Comparison of ENCODE assay signal across 14 cellular contexts in the genomic region with DNA sequence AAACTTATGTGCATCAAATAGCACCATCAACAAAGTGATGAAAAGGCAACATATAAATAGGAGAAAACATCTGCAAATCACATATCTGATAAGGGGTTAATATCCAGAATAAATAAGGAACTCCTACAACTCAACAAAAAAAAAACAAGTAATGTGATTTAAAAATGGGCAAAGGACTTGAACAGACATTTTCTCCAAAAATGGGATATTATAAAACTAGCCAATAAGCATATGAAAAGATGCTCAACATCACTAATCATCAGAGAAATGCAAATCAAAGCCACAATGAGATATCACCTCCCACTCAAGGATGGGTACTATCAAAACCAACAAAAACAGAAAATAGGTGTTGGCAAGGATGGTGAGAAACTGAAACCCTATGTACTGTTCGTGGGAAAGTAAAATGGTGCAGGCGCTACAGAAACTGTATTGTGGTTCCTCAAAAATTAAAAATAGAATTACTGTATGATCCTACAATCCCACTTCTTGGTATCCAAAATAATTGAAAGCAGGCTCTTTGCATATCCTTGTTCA. TPM values are rescaled to one million over a fixed set of nuclear protein-coding genes. Genes with fewer than 3 reads are reported as not detected.
DNase-seq lines count a peak whose midpoint lies in the region; ATAC-seq and TF ChIP-seq lines count a peak whose summit lies in the region.
"Had no signal": no experiment of that assay in that cellular context is flagged by ENCODE, and none has a peak within 500 bp of the region (broad histone marks: within the 10 kb centered on the region; RNA-seq: fewer than 3 reads in every experiment).

No MANE protein-coding gene starts in this region.

- peaks cover 41% of the 10 kb centered on the region for H3K4me1 ChIP-seq in OCI-LY7 (ENCODE audit: insufficient read depth, low read length, poor library complexity, severe bottlenecking)
- peaks cover 13 to 62% of the 10 kb centered on the region in 2 donors for H3K4me1 ChIP-seq in left lung

- H3K27ac Mint-ChIP-seq in stimulated activated naive CD8-positive, alpha-beta T cell treated with anti-CD3 and anti-CD28 coated beads, Interleukin-15, Interleukin-2, amounts not matched to agents 100 ng/mL and 50 ng/mL, for 24 hours, result peak overlapping the region; percentile 72
- H3K27ac Mint-ChIP-seq in central memory CD8-positive, alpha-beta T cell (ENCODE audit: low read depth), result peak overlapping the region; percentile 83
- H3K27ac Mint-ChIP-seq in type B pancreatic cell, result no peak overlapping the region

- BruUV-seq in OCI-LY7 (replicated peaks; lab: Mats Ljungman, UMichigan), result no TSS peak

- H3K27me3 Mint-ChIP-seq in stimulated activated naive CD8-positive, alpha-beta T cell treated with anti-CD3 and anti-CD28 coated beads, Interleukin-15, Interleukin-2, amounts not matched to agents 100 ng/mL and 50 ng/mL, for 24 hours, result no peaks in the 10 kb centered on the region
- H3K27me3 Mint-ChIP-seq in central memory CD8-positive, alpha-beta T cell, result no peaks in the 10 kb centered on the region
- no peaks in the 10 kb centered on the region for H3K27me3 Mint-ChIP-seq in type B pancreatic cell

- peaks cover 24% of the 10 kb centered on the region for H4K20me1 ChIP-seq in OCI-LY7 (ENCODE audit: insufficient read depth, low read length)

- TF ChIP-seq CTCF in OCI-LY7 (conservative IDR thresholded peaks at IDR 0.05; ENCODE audit: low read length) (no peak), type B pancreatic cell (conservative IDR thresholded peaks at IDR 0.05) (no peak), left lung (IDR thresholded peaks at IDR 0.05) (no peak)

- H3K4me1 Mint-ChIP-seq in stimulated activated naive CD8-positive, alpha-beta T cell treated with anti-CD3 and anti-CD28 coated beads, Interleukin-15, Interleukin-2, amounts not matched to agents 100 ng/mL and 50 ng/mL, for 24 hours (ENCODE audit: low read depth), result peaks cover 64% of the 10 kb centered on the region
- H3K4me1 Mint-ChIP-seq in central memory CD8-positive, alpha-beta T cell, result peaks cover 65% of the 10 kb centered on the region
- H3K4me1 Mint-ChIP-seq in type B pancreatic cell (ENCODE audit: unreplicated experiment), result peaks cover 25% of the 10 kb centered on the region

- CTCF ChIA-PET in OCI-LY7 (lab: Charles Lee; ENCODE audit: unreplicated experiment), result interaction anchor here (0.8 kb wide), 1 partner anchor 49 kb away, joined by 9 read pairs; a partner anchor contains a TSS

- DNase-seq in stimulated activated naive CD8-positive, alpha-beta T cell treated with anti-CD3 and anti-CD28 coated beads, Interleukin-15, Interleukin-2, amounts not matched to agents 100 U/mL and 50 U/mL, for 24 hours, result no peak
- DNase-seq in OCI-LY7 (ENCODE audit: low spot score) (no peak), type B pancreatic cell (ENCODE audit: extremely low spot score, unreplicated experiment) (no peak), left lung (no peak), MG63 (no peak), islet precursor cell (no peak)
- DNase-seq in central memory CD8-positive, alpha-beta T cell (ENCODE audit: low spot score in 2 of 2), result no peak
- DNase-seq: activated CD4-positive, alpha-beta T cell treated with anti-CD3 and anti-CD28 coated beads, Interleukin-2, amount 50 U/mL, for 1 hour; effector CD4-positive, alpha-beta T cell; left colon; NCI-H187 treated with DMSO at 0.1 percent for 48 hours; stimulated activated CD4-positive, alpha-beta T cell treated with anti-CD3 and anti-CD28 coated beads, Interleukin-15, amount 100 ng/mL, for 24 hours had no signal

- H3K27me3 ChIP-seq in left lung (no peaks in the 10 kb centered on the region), MG63 (no peaks in the 10 kb centered on the region)

- H3K79me2 ChIP-seq in OCI-LY7 (ENCODE audit: insufficient read depth, low read depth, low read length), result peaks cover 89% of the 10 kb centered on the region

- H3K36me3 Mint-ChIP-seq in stimulated activated naive CD8-positive, alpha-beta T cell treated with anti-CD3 and anti-CD28 coated beads, Interleukin-15, Interleukin-2, amounts not matched to agents 100 ng/mL and 50 ng/mL, for 24 hours (ENCODE audit: low read depth), result peaks cover 62% of the 10 kb centered on the region
- peaks cover 31% of the 10 kb centered on the region for H3K36me3 Mint-ChIP-seq in central memory CD8-positive, alpha-beta T cell (ENCODE audit: insufficient read depth)
- H3K36me3 Mint-ChIP-seq in type B pancreatic cell, result peaks cover 34% of the 10 kb centered on the region

- ATAC-seq in stimulated activated naive CD8-positive, alpha-beta T cell treated with anti-CD3 and anti-CD28 coated beads, Interleukin-15, Interleukin-2, amounts not matched to agents 100 U/mL and 50 U/mL, for 24 hours, result no peak
- no peak for ATAC-seq in central memory CD8-positive, alpha-beta T cell (replicated peaks; ENCODE audit: extremely low read depth, poor library complexity, severe bottlenecking)
- no peak for ATAC-seq in left lung
- ATAC-seq: left colon had no signal

- POLR2A ChIA-PET in OCI-LY7 (lab: Charles Lee), result interaction anchor here (0.6 kb wide), 1 partner anchor 9 kb away, joined by 3 read pairs; no protein-coding TSS in a partner anchor

- H3K9me3 Mint-ChIP-seq in stimulated activated naive CD8-positive, alpha-beta T cell treated with anti-CD3 and anti-CD28 coated beads, Interleukin-15, Interleukin-2, amounts not matched to agents 100 ng/mL and 50 ng/mL, for 24 hours, result peaks cover 5% of the 10 kb centered on the region
- no peaks in the 10 kb centered on the region for H3K9me3 Mint-ChIP-seq in central memory CD8-positive, alpha-beta T cell
- no peaks in the 10 kb centered on the region for H3K9me3 Mint-ChIP-seq in type B pancreatic cell

- peak overlapping the region; percentile 99 for H3K4me3 Mint-ChIP-seq in stimulated activated naive CD8-positive, alpha-beta T cell treated with anti-CD3 and anti-CD28 coated beads, Interleukin-15, Interleukin-2, amounts not matched to agents 100 ng/mL and 50 ng/mL, for 24 hours
- H3K4me3 Mint-ChIP-seq in central memory CD8-positive, alpha-beta T cell, result peak overlapping the region; percentile 100
- H3K4me3 Mint-ChIP-seq in type B pancreatic cell, result peak overlapping the region; percentile 25

- H3K36me3 ChIP-seq in OCI-LY7 (ENCODE audit: insufficient read depth, low read length), result peaks cover 69% of the 10 kb centered on the region
- peaks cover 0 to 10% of the 10 kb centered on the region in 2 donors for H3K36me3 ChIP-seq in left lung
- peaks cover 24% of the 10 kb centered on the region for H3K36me3 ChIP-seq in MG63

- H3K4me3 ChIP-seq in OCI-LY7 (ENCODE audit: low read depth, low read length, poor library complexity, severe bottlenecking) (peak overlapping the region; percentile 21), left lung (no peak overlapping the region), MG63 (no peak overlapping the region)

- intact Hi-C loops in OCI-LY7 (cut with micrococcal nuclease; ENCODE audit: unreplicated experiment), result no loop called here
- intact Hi-C loops in left lung (cut with DNase I), result loop anchor here in 1 of 2 donors (10.0 kb wide), 2 partner anchors 49 to 129 kb away; a partner anchor contains a TSS

- peak overlapping the region; percentile 78 for H3K4me2 ChIP-seq in OCI-LY7 (ENCODE audit: low read length)

- H2AFZ ChIP-seq in OCI-LY7 (ENCODE audit: low read length), result no peak overlapping the region

- H3K9me3 ChIP-seq in OCI-LY7 (ENCODE audit: low read length) (peaks cover 19% of the 10 kb centered on the region; the same call in 1 of the 2 replicates), left lung (no peaks in the 10 kb centered on the region), MG63 (no peaks in the 10 kb centered on the region; the same call in 1 of the 2 replicates)

- no peak overlapping the region for H3K27ac ChIP-seq in OCI-LY7 (ENCODE audit: low read depth, low read length, poor library complexity, severe bottlenecking)
- no peak overlapping the region for H3K27ac ChIP-seq in left lung
- H3K27ac ChIP-seq: C4-2B had no signal

- H3K9me2 ChIP-seq in OCI-LY7 (ENCODE audit: insufficient read depth, low read length), result no peaks in the 10 kb centered on the region

RNA-seq across cellular contexts. Expression of a gene that starts 2.4 kb away (rescaled TPM):
- 13.3 and 29.1 TPM in 2 replicates for total RNA-seq in OCI-LY7 (2014; rRNA removed; shearing (Covaris generic))
- total RNA-seq in OCI-LY7 (2022) (38.1 and 44.9 TPM in 2 replicates), type B pancreatic cell (ENCODE audit: low replicate concordance) (39.8 and 43.5 TPM in 2 replicates), left lung (10 to 100 TPM; 44.7 to 60.3 TPM)
- 6.2 and 14.4 TPM in 2 replicates for total RNA-seq in MG63 (2014; rRNA removed; shearing (Covaris generic); ENCODE audit: low replicate concordance)

RNA-seq across cellular contexts. Expression of a gene that starts 6.1 kb away (rescaled TPM):
- 1,106 and 1,171 TPM in 2 replicates for total RNA-seq in OCI-LY7 (2014; rRNA removed; shearing (Covaris generic))
- total RNA-seq in OCI-LY7 (2022), result 1,038 and 1,147 TPM in 2 replicates
- 207 and 386 TPM in 2 replicates for total RNA-seq in type B pancreatic cell (ENCODE audit: low replicate concordance)
- total RNA-seq in left lung, result 100 to 1,000 TPM; 151 to 200 TPM
- 583 and 635 TPM in 2 replicates for total RNA-seq in MG63 (2014; rRNA removed; shearing (Covaris generic); ENCODE audit: low replicate concordance)

RNA-seq across cellular contexts. Expression of a gene that starts 49.7 kb away (rescaled TPM):
- 11.9 and 18.5 TPM in 2 replicates for total RNA-seq in OCI-LY7 (2014; rRNA removed; shearing (Covaris generic))
- total RNA-seq in OCI-LY7 (2022) (22.8 and 27.3 TPM in 2 replicates), type B pancreatic cell (ENCODE audit: low replicate concordance) (47.1 and 54.0 TPM in 2 replicates), left lung (10 to 100 TPM; 41.9 to 47.4 TPM)
- total RNA-seq in MG63 (2014; rRNA removed; shearing (Covaris generic); ENCODE audit: low replicate concordance), result 19.2 and 38.2 TPM in 2 replicates

Comparison
In these comparisons a context has a peak if more than half of its experiments do, and no peak if none do; other contexts are left out.
1. H3K4me3 Mint-ChIP-seq: peak in every context shown above with its lines; median percentile 100 in central memory CD8-positive, alpha-beta T cell; 99 in stimulated activated naive CD8-positive, alpha-beta T cell treated with anti-CD3 and anti-CD28 coated beads, Interleukin-15, Interleukin-2, amounts not matched to agents 100 ng/mL and 50 ng/mL, for 24 hours; 25 in type B pancreatic cell.